8 cellular contexts compared by ENCODE assay signal in genomic region chr3:58177747-58178527, GRCh38. TPM values are rescaled to one million over a fixed set of nuclear protein-coding genes. Genes with fewer than 3 reads are reported as not detected.
DNase-seq lines count a peak whose midpoint lies in the region; ATAC-seq and TF ChIP-seq lines count a peak whose summit lies in the region.

No MANE protein-coding gene starts in this region.

- no peak for TF ChIP-seq EP300 in Ishikawa (IDR thresholded peaks at IDR 0.05; ENCODE audit: borderline replicate concordance)

- H3K9me3 ChIP-seq in right cardiac atrium (ENCODE audit: control insufficient read depth, low read length) (no peaks in the 10 kb centered on the region), uterus (no peaks in the 10 kb centered on the region)

- H3K9me3 Mint-ChIP-seq in Calu3 (ENCODE audit: low read depth, unreplicated experiment), result no peaks in the 10 kb centered on the region

- TF ChIP-seq POLR2A in uterus (IDR thresholded peaks at IDR 0.05), result peak in 1 of 2 donors; percentile 7

- H3K27ac ChIP-seq in right cardiac atrium (ENCODE audit: low read length) (no peak overlapping the region), rectal smooth muscle tissue (ENCODE audit: low read depth, low read length) (no peak overlapping the region), uterus (peak overlapping the region; percentile 60 to 64)

- intact Hi-C loops in Calu3 (cut with micrococcal nuclease; ENCODE audit: unreplicated experiment), result no loop called here
- intact Hi-C loops in right cardiac atrium (cut with DNase I), result loop anchor here in 2 of 4 donors (10.0 kb wide), 1 partner anchor 173 kb away; the partner anchor contains the start of gene FLNB (in 2 of the 2)
- intact Hi-C loops in uterus (cut with DNase I; ENCODE audit: low total_unique reads), result loop anchor here (5.0 kb wide), 1 partner anchor 124 kb away; no protein-coding TSS in a partner anchor

- peak overlapping the region; percentile 37 for H3K4me3 ChIP-seq in right cardiac atrium (ENCODE audit: low read length)
- H3K4me3 ChIP-seq in rectal smooth muscle tissue (ENCODE audit: low read length), result peak overlapping the region; percentile 60
- H3K4me3 ChIP-seq in uterus, result peak overlapping the region; percentile 37 to 39

- no TSS peak for BruUV-seq in Calu3 (replicated peaks; lab: Mats Ljungman, UMichigan)

- no peaks in the 10 kb centered on the region for H3K36me3 ChIP-seq in rectal smooth muscle tissue (ENCODE audit: control insufficient read depth, insufficient read depth, low read length)
- no peaks in the 10 kb centered on the region for H3K36me3 ChIP-seq in uterus

- 11% methylated on average over 46 of the region's 46 CpGs for WGBS in right cardiac atrium

- peak; percentile 79 for TF ChIP-seq RAD21 in Ishikawa (IDR thresholded peaks at IDR 0.05; ENCODE audit: low read depth)

- peak; percentile 83 for ATAC-seq in GM21390 (IDR thresholded peaks at IDR 0.05; ENCODE audit: unreplicated experiment)
- peak; percentile 78 to 84 for ATAC-seq in right cardiac atrium

- no peak overlapping the region for H3K9ac ChIP-seq in rectal smooth muscle tissue (ENCODE audit: low read length)

- H3K27ac Mint-ChIP-seq in Calu3 (ENCODE audit: unreplicated experiment), result no peak overlapping the region

- H3K36me3 Mint-ChIP-seq in Calu3 (ENCODE audit: insufficient read depth, unreplicated experiment), result peaks cover 26% of the 10 kb centered on the region

- DNase-seq in Calu3 (peak; percentile 92), T follicular helper cell (ENCODE audit: low read depth) (peak; percentile 77), amniotic epithelial cell (ENCODE audit: low read depth) (peak; percentile 63), right cardiac atrium (peak; percentile 91 to 97 (median 95)), uterus (peak; percentile 90 to 91)

- TF ChIP-seq CTCF in Calu3 (IDR thresholded peaks at IDR 0.05; ENCODE audit: unreplicated experiment), result peak; percentile 90
- TF ChIP-seq CTCF in uterus (IDR thresholded peaks at IDR 0.05), result peak; percentile 93 to 96 (median 94)

- peaks cover 71% of the 10 kb centered on the region for H3K4me1 Mint-ChIP-seq in Calu3 (ENCODE audit: low read depth, unreplicated experiment)

- CTCF ChIA-PET in Calu3 (lab: Charles Lee), result interaction anchor here (0.6 to 1.4 kb wide), 9 partner anchors 10 to 313 kb away, joined by 3 to 7 read pairs (median 3); partner anchors contain the start of genes HTD2 and RPP14

- H3K4me1 ChIP-seq in right cardiac atrium (ENCODE audit: control insufficient read depth, insufficient read depth, low read length) (peaks cover 3% of the 10 kb centered on the region), rectal smooth muscle tissue (ENCODE audit: control insufficient read depth, insufficient read depth, low read length) (peaks cover 14% of the 10 kb centered on the region), uterus (peaks cover 0 to 15% of the 10 kb centered on the region in 2 donors)

- no peaks in the 10 kb centered on the region for H3K27me3 Mint-ChIP-seq in Calu3 (ENCODE audit: unreplicated experiment)

- peak overlapping the region; percentile 62 for H3K4me3 Mint-ChIP-seq in Calu3 (ENCODE audit: low read depth, unreplicated experiment)

- H3K27me3 ChIP-seq in right cardiac atrium (ENCODE audit: control insufficient read depth, insufficient read depth), result no peaks in the 10 kb centered on the region
- H3K27me3 ChIP-seq in rectal smooth muscle tissue (ENCODE audit: control insufficient read depth, insufficient read depth, low read length), result no peaks in the 10 kb centered on the region
- H3K27me3 ChIP-seq in uterus, result no peaks in the 10 kb centered on the region

TF ChIP-seq in Ishikawa, 13 proteins besides CTCF, POLR2A, EP300 and RAD21:
- no peak for TF ChIP-seq REST (IDR thresholded peaks at IDR 0.05; ENCODE audit: low read depth)
- TF ChIP-seq TCF12 (IDR thresholded peaks at IDR 0.05; ENCODE audit: low read depth), result no peak
- no peak for TF ChIP-seq TEAD4 (IDR thresholded peaks at IDR 0.05)
- TF ChIP-seq ZBTB7A (IDR thresholded peaks at IDR 0.05; ENCODE audit: low read depth), result no peak
- no peak for TF ChIP-seq USF1 (IDR thresholded peaks at IDR 0.05)
- TF ChIP-seq MAX (IDR thresholded peaks at IDR 0.05), result no peak; the same call in 1 of the 2 replicates
- TF ChIP-seq TAF1 (IDR thresholded peaks at IDR 0.05; ENCODE audit: low read depth), result no peak
- TF ChIP-seq YY1 (IDR thresholded peaks at IDR 0.05; ENCODE audit: low read depth), result no peak
- TF ChIP-seq FOXM1 (IDR thresholded peaks at IDR 0.05; ENCODE audit: borderline replicate concordance, low read depth), result no peak
- TF ChIP-seq NFIC (IDR thresholded peaks at IDR 0.05), result no peak
- TF ChIP-seq CEBPB (IDR thresholded peaks at IDR 0.05), result no peak
- TF ChIP-seq CREB1 (IDR thresholded peaks at IDR 0.05; ENCODE audit: low read depth), result no peak

RNA-seq across cellular contexts. Expression of gene DNASE1L3, which starts 32.8 kb away (rescaled TPM):
- total RNA-seq in Calu3 (2022) (not detected in 2 replicates), right cardiac atrium (10 to 100 TPM in 1 of 4 donors, 1 to 10 TPM in 3; 4.0 to 14.7 (median 6.3) TPM), uterus (1 to 10 TPM in 3 of 4 donors, under 1 TPM in 1; 0.77 to 3.2 (median 2.4) TPM)
- polyA plus RNA-seq in right cardiac atrium, result 15.6 TPM

RNA-seq across cellular contexts. Expression of gene ABHD6, which starts 59.7 kb away (rescaled TPM):
- total RNA-seq in Calu3 (2022) (4.9 and 5.7 TPM in 2 replicates), right cardiac atrium (10 to 100 TPM in 3 of 4 donors, 1 to 10 TPM in 1; 6.1 to 13.4 (median 10.8) TPM), uterus (10 to 100 TPM in 3 of 4 donors, 1 to 10 TPM in 1; 6.7 to 20.6 (median 15.8) TPM)
- 8.3 TPM for polyA plus RNA-seq in right cardiac atrium

Comparison
In these comparisons a context has a peak if more than half of its experiments do, and no peak if none do; other contexts are left out.
1. H3K27ac ChIP-seq: peak in uterus (2 of 2); none in right cardiac atrium (single experiment) and rectal smooth muscle tissue (single experiment).
2. Peak in every context shown above with its lines, with median percentiles within 50 percentile points of each other: DNase-seq and H3K4me3 ChIP-seq.